ENCODE assay signal across 14 cellular contexts in the genomic region with DNA sequence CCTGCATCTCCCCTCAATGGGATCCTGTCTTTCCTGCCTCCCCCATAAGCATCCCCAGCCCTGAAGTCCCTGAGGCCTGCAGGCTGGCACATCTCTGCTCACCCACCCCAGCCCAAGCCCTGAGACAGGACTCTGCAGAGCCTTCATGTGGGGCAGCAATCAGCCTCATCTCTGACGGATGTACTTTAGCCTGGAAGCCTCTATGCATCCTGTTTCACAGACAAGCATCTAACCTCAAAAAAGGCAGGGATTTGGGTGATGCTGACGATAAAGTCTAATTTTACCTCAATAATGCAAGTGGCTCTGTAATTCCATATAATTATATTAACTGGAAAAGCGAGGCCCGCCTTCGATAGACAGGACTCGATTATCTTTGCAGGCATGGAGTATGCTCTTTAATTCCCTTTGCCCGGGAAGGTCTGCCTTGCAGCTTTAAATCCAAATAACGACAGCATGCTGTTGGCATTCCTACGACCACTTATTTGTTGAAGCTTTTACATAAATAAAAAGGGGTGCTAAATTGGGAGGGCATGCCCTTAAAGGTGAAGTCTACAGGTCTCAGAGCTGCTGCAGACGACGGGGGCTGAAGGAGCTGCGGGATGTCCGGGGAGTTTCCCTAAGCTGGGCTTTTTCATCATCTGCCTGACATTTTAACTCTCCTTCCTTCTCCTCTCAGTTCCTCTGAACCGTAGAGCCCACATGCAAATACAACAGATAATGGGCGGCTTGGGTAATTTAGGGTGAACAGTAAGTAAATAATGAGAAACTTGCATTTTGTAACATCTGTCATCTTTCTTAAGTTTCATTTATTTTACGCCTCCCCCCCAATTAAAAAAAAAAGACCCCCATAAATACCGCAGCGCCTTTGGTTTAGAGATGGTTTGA.
DNase-seq lines count a peak whose midpoint lies in the region; ATAC-seq, FAIRE-seq and TF ChIP-seq lines count a peak whose summit lies in the region.
"Had no signal": no experiment of that assay in that cellular context is flagged by ENCODE, and none has a peak within 500 bp of the region (broad histone marks: within the 10 kb centered on the region; RNA-seq: fewer than 3 reads in every experiment).

No MANE protein-coding gene starts in this region.

- H3K9ac ChIP-seq in SK-N-SH: no peak overlapping the region

- H3K27me3 ChIP-seq in SK-N-SH (ENCODE audit: insufficient read depth): no peaks in the 10 kb centered on the region
- peaks cover 0 to 42% (median 0%) of the 10 kb centered on the region in 7 donors for H3K27me3 ChIP-seq in spleen (replicated peaks in 1 of 7)
- H3K27me3 ChIP-seq in heart left ventricle: peaks cover 0 to 19% (median 0%) of the 10 kb centered on the region in 9 donors
- H3K27me3 ChIP-seq: uterus had no signal

- TF ChIP-seq CTCF in SK-N-SH (IDR thresholded peaks at IDR 0.05) (no peak), spleen (IDR thresholded peaks at IDR 0.05 in 8 of 11, conservative IDR thresholded peaks at IDR 0.05 in 3 of 11) (no peak), heart left ventricle (IDR thresholded peaks at IDR 0.05) (no peak)

- H3K4me3 ChIP-seq in SK-N-SH (ENCODE audit: low read depth in 2 of 2, low read length in 1 of 2) (peak overlapping the region in 1 of 2 experiments; percentile 23; a peak in 1 of 4 replicates), spleen (no peak overlapping the region), heart left ventricle (no peak overlapping the region)
- H3K4me3 ChIP-seq: uterus had no signal

- H3K4me1 ChIP-seq in SK-N-SH (ENCODE audit: control insufficient read depth in 1 of 2, insufficient read depth in 2 of 2, low read depth in 1 of 2, low read length in 1 of 2) (peaks cover 0 to 53% of the 10 kb centered on the region in 2 experiments; a peak in 2 of 4 replicates), spleen (peaks cover 0 to 6% (median 0%) of the 10 kb centered on the region in 6 donors), heart left ventricle (no peaks in the 10 kb centered on the region)
- H3K4me1 ChIP-seq: uterus had no signal

- H3K4me2 ChIP-seq in SK-N-SH: no peak overlapping the region

- no peaks in the 10 kb centered on the region for H3K79me2 ChIP-seq in SK-N-SH (ENCODE audit: insufficient read depth)

- CTCF ChIA-PET in SK-N-SH (lab: Yijun Ruan, JAX): interaction anchor here (0.8 to 1.4 kb wide), 5 partner anchors 18 to 496 kb away, joined by 3 to 4 read pairs (median 3); no protein-coding TSS in a partner anchor

- ATAC-seq in GM18517 (IDR thresholded peaks at IDR 0.05; ENCODE audit: unreplicated experiment): peak; percentile 78
- peak; percentile 87 for ATAC-seq in GM21360 (IDR thresholded peaks at IDR 0.05; ENCODE audit: unreplicated experiment)
- peak; percentile 79 for ATAC-seq in HG03039 (IDR thresholded peaks at IDR 0.05; ENCODE audit: unreplicated experiment)
- ATAC-seq in heart left ventricle: no peak

- TF ChIP-seq EP300 in SK-N-SH (IDR thresholded peaks at IDR 0.05; ENCODE audit: borderline replicate concordance in 1 of 2, low read depth in 1 of 2, low read length in 1 of 2): peak in 1 of 2 experiments; percentile 98; a peak in 2 of 4 replicates

- intact Hi-C loops in spleen (cut with DNase I; ENCODE audit: low total_unique reads) (no loop called here), heart left ventricle (cut with DNase I) (no loop called here)

- H3K9me3 ChIP-seq in SK-N-SH (no peaks in the 10 kb centered on the region), spleen (no peaks in the 10 kb centered on the region), heart left ventricle (no peaks in the 10 kb centered on the region)
- H3K9me3 ChIP-seq: uterus had no signal

- DNase-seq in SK-N-SH: peak; percentile 85
- DNase-seq in urothelium cell line (ENCODE audit: low spot score): no peak
- no peak for DNase-seq in NCI-H1092 treated with DMSO at 0.1 percent for 48 hours (lab: John Stamatoyannopoulos, UW)
- no peak for DNase-seq in spleen
- DNase-seq in heart left ventricle: no peak
- DNase-seq: activated CD4-positive, alpha-beta T cell treated with anti-CD3 and anti-CD28 coated beads, Interleukin-2, amount 10 ng/mL, durations not matched to agents 7 days and 5 days; Calu3; hypothalamus; midbrain; NCI-H187 treated with DMSO at 0.1 percent for 48 hours; uterus had no signal

- POLR2A ChIA-PET in SK-N-SH (lab: Yijun Ruan, JAX): interaction anchor here (0.5 to 1.1 kb wide), 4 partner anchors 17 to 296 kb away, joined by 3 read pairs; no protein-coding TSS in a partner anchor

- no peaks in the 10 kb centered on the region for H3K9me2 ChIP-seq in SK-N-SH

- peak; percentile 46; the same call in 1 of the 2 replicates for TF ChIP-seq RAD21 in SK-N-SH (IDR thresholded peaks at IDR 0.05; ENCODE audit: low read length)

- H3K27ac ChIP-seq in SK-N-SH (ENCODE audit: low read depth in 2 of 2, low read length in 1 of 2): peak overlapping the region; percentile 9 to 98; a peak in 3 of 4 replicates
- H3K27ac ChIP-seq in spleen: no peak overlapping the region
- no peak overlapping the region for H3K27ac ChIP-seq in heart left ventricle
- H3K27ac ChIP-seq: uterus had no signal

- no peak for FAIRE-seq in urothelium cell line (lab: Jason Lieb, UNC)

- H4K20me1 ChIP-seq in SK-N-SH (ENCODE audit: insufficient read depth): no peaks in the 10 kb centered on the region

- H3K36me3 ChIP-seq in SK-N-SH (replicated peaks in 1 of 2; ENCODE audit: control insufficient read depth in 1 of 2, insufficient read depth in 2 of 2, low read length in 1 of 2): no peaks in the 10 kb centered on the region
- no peaks in the 10 kb centered on the region for H3K36me3 ChIP-seq in spleen
- H3K36me3 ChIP-seq in heart left ventricle: no peaks in the 10 kb centered on the region
- H3K36me3 ChIP-seq: uterus had no signal

- no peak overlapping the region for H2AFZ ChIP-seq in SK-N-SH (ENCODE audit: low read depth)

- WGBS in SK-N-SH (ENCODE audit: low lambda C conversion rate): 12% methylated on average over 18 of the region's 18 CpGs
- WGBS in spleen, 5 donors: 44 to 50% (median 45%) methylated on average over 18 of the region's 18 CpGs
- whole genome bisulfite sequencing in heart left ventricle, 4 donors: 58 to 62% (median 60%) methylated on average over 18 of the region's 18 CpGs

- no peak for TF ChIP-seq POLR2A in spleen (IDR thresholded peaks at IDR 0.05)
- no peak for TF ChIP-seq POLR2A in heart left ventricle (IDR thresholded peaks at IDR 0.05)

- H3F3A ChIP-seq in SK-N-SH (replicated peaks; ENCODE audit: insufficient read depth): no peaks in the 10 kb centered on the region

TF ChIP-seq in SK-N-SH, 30 proteins besides CTCF, POLR2A, EP300 and RAD21 (continues in another document):
- TF ChIP-seq EZH2phosphoT487 (IDR thresholded peaks at IDR 0.05; ENCODE audit: borderline replicate concordance, low read depth) (no peak), SIN3A (IDR thresholded peaks at IDR 0.05; ENCODE audit: borderline replicate concordance, low read depth, low read length) (no peak), ELF1 (IDR thresholded peaks at IDR 0.05) (no peak), RFX5 (IDR thresholded peaks at IDR 0.05; ENCODE audit: low read length) (no peak), MEF2A (IDR thresholded peaks at IDR 0.05; ENCODE audit: borderline replicate concordance, low read depth) (no peak), MXI1 (IDR thresholded peaks at IDR 0.05; ENCODE audit: low read depth, low read length) (peak; percentile 62)
- TF ChIP-seq, protein P1, sequence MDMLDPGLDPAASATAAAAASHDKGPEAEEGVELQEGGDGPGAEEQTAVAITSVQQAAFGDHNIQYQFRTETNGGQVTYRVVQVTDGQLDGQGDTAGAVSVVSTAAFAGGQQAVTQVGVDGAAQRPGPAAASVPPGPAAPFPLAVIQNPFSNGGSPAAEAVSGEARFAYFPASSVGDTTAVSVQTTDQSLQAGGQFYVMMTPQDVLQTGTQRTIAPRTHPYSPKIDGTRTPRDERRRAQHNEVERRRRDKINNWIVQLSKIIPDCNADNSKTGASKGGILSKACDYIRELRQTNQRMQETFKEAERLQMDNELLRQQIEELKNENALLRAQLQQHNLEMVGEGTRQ (IDR thresholded peaks at IDR 0.05; ENCODE audit: borderline replicate concordance, low read depth, low read length): no peak
- TF ChIP-seq, protein P2, sequence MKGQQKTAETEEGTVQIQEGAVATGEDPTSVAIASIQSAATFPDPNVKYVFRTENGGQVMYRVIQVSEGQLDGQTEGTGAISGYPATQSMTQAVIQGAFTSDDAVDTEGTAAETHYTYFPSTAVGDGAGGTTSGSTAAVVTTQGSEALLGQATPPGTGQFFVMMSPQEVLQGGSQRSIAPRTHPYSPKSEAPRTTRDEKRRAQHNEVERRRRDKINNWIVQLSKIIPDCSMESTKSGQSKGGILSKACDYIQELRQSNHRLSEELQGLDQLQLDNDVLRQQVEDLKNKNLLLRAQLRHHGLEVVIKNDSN (IDR thresholded peaks at IDR 0.05; ENCODE audit: borderline replicate concordance, low read depth): no peak
- TF ChIP-seq, protein P3, sequence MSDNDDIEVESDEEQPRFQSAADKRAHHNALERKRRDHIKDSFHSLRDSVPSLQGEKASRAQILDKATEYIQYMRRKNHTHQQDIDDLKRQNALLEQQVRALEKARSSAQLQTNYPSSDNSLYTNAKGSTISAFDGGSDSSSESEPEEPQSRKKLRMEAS (IDR thresholded peaks at IDR 0.05; ENCODE audit: low read depth): no peak
- TF ChIP-seq, protein P4, sequence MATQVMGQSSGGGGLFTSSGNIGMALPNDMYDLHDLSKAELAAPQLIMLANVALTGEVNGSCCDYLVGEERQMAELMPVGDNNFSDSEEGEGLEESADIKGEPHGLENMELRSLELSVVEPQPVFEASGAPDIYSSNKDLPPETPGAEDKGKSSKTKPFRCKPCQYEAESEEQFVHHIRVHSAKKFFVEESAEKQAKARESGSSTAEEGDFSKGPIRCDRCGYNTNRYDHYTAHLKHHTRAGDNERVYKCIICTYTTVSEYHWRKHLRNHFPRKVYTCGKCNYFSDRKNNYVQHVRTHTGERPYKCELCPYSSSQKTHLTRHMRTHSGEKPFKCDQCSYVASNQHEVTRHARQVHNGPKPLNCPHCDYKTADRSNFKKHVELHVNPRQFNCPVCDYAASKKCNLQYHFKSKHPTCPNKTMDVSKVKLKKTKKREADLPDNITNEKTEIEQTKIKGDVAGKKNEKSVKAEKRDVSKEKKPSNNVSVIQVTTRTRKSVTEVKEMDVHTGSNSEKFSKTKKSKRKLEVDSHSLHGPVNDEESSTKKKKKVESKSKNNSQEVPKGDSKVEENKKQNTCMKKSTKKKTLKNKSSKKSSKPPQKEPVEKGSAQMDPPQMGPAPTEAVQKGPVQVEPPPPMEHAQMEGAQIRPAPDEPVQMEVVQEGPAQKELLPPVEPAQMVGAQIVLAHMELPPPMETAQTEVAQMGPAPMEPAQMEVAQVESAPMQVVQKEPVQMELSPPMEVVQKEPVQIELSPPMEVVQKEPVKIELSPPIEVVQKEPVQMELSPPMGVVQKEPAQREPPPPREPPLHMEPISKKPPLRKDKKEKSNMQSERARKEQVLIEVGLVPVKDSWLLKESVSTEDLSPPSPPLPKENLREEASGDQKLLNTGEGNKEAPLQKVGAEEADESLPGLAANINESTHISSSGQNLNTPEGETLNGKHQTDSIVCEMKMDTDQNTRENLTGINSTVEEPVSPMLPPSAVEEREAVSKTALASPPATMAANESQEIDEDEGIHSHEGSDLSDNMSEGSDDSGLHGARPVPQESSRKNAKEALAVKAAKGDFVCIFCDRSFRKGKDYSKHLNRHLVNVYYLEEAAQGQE (IDR thresholded peaks at IDR 0.05; ENCODE audit: low read depth, low read length): 0 out of 2 replicates have a peak, but pooled peaks have one; percentile 10

Comparison
In these comparisons a context has a peak if more than half of its experiments do, and no peak if none do; other contexts are left out.
1. ATAC-seq: peak in GM18517 (single experiment), GM21360 (single experiment) and HG03039 (single experiment); none in heart left ventricle (0 of 4).
2. H3K27ac ChIP-seq: peak in SK-N-SH (2 of 2); none in spleen (0 of 8) and heart left ventricle (0 of 12).